In genomic region chr7:5045558-5046396, GRCh38 we compare ENCODE assay signal across 8 cellular contexts. TPM values are rescaled to one million over a fixed set of nuclear protein-coding genes. Genes with fewer than 3 reads are reported as not detected.
DNase-seq lines count a peak whose midpoint lies in the region; ATAC-seq lines count a peak whose summit lies in the region.

Gene RBAK (plus strand): TSS chr7:5045860. CDS start chr7:5048077, 2,217 bp downstream.

- H3K27ac Mint-ChIP-seq in activated CD4-positive, alpha-beta T cell treated with anti-CD3 and anti-CD28 coated beads, Interleukin-2, amount 10 ng/mL, durations not matched to agents 7 days and 5 days = peak within 1 kb of the TSS; percentile 93

- no peaks in the 10 kb centered on the region for H3K27me3 Mint-ChIP-seq in activated CD4-positive, alpha-beta T cell treated with anti-CD3 and anti-CD28 coated beads, Interleukin-2, amount 10 ng/mL, durations not matched to agents 7 days and 5 days

- CTCF ChIA-PET in activated CD4-positive, alpha-beta T cell treated with anti-CD3 and anti-CD28 coated beads, Interleukin-2, amount 10 ng/mL, durations not matched to agents 7 days and 5 days (lab: Charles Lee) = interaction anchor here (0.5 to 1.7 kb wide), 4 partner anchors 10 to 757 kb away, joined by 3 to 5 read pairs (median 4); no protein-coding TSS in a partner anchor

- ATAC-seq in GM19328 (IDR thresholded peaks at IDR 0.05; ENCODE audit: unreplicated experiment) (peak; percentile 99), HG03469 (IDR thresholded peaks at IDR 0.05; ENCODE audit: unreplicated experiment) (peak; percentile 99), left lobe of liver (peak; percentile 99)

- H3K4me3 Mint-ChIP-seq in activated CD4-positive, alpha-beta T cell treated with anti-CD3 and anti-CD28 coated beads, Interleukin-2, amount 10 ng/mL, durations not matched to agents 7 days and 5 days = peak within 1 kb of the TSS; percentile 92

- peaks cover 47% of the 10 kb centered on the region for H3K4me1 Mint-ChIP-seq in activated CD4-positive, alpha-beta T cell treated with anti-CD3 and anti-CD28 coated beads, Interleukin-2, amount 10 ng/mL, durations not matched to agents 7 days and 5 days

- H3K9me3 Mint-ChIP-seq in activated CD4-positive, alpha-beta T cell treated with anti-CD3 and anti-CD28 coated beads, Interleukin-2, amount 10 ng/mL, durations not matched to agents 7 days and 5 days = peaks cover 13% of the 10 kb centered on the region

- peaks cover 44% of the 10 kb centered on the region for H3K36me3 Mint-ChIP-seq in activated CD4-positive, alpha-beta T cell treated with anti-CD3 and anti-CD28 coated beads, Interleukin-2, amount 10 ng/mL, durations not matched to agents 7 days and 5 days (ENCODE audit: low read depth)

- DNase-seq in C1 segment of cervical spinal cord (lab: John Stamatoyannopoulos, UW) (peak; percentile 41 to 96 (median 90)), NCI-H69 (lab: John Stamatoyannopoulos, UW) (peak; percentile 96), cortex of kidney (lab: John Stamatoyannopoulos, UW) (peak; percentile 35), left lobe of liver (ENCODE audit: low spot score) (peak; percentile 97)
- peak; percentile 90 for DNase-seq in activated CD4-positive, alpha-beta T cell treated with anti-CD3 and anti-CD28 coated beads, Interleukin-2, amount 10 ng/mL, durations not matched to agents 7 days and 5 days
- peak; percentile 89 to 90 for DNase-seq in stimulated activated CD4-positive, alpha-beta T cell treated with anti-CD3 and anti-CD28 coated beads, Interleukin-2, amount 100 ng/mL, for 24 hours

- POLR2A ChIA-PET in activated CD4-positive, alpha-beta T cell treated with anti-CD3 and anti-CD28 coated beads, Interleukin-2, amount 10 ng/mL, durations not matched to agents 7 days and 5 days (lab: Charles Lee) = interaction anchor here (0.8 kb wide), 1 partner anchor 72 kb away, joined by 3 read pairs; no protein-coding TSS in a partner anchor

RNA-seq across cellular contexts. Expression of gene RBAK, which starts in this region (rescaled TPM):
- total RNA-seq in activated CD4-positive, alpha-beta T cell treated with anti-CD3 and anti-CD28 coated beads, Interleukin-2, amount 10 ng/mL, durations not matched to agents 7 days and 5 days = 10 to 100 TPM; 15.7 to 16.1 TPM
- 4.7 TPM for total RNA-seq in left lobe of liver

Comparison
In these comparisons a context has a peak if more than half of its experiments do, and no peak if none do; other contexts are left out.
1. Peak in every context shown above with its lines: DNase-seq and ATAC-seq.
2. DNase-seq: peak in every context shown above with its lines; median percentile 97 in left lobe of liver; 96 in NCI-H69; 90 in activated CD4-positive, alpha-beta T cell treated with anti-CD3 and anti-CD28 coated beads, Interleukin-2, amount 10 ng/mL, durations not matched to agents 7 days and 5 days; 90 in C1 segment of cervical spinal cord; 90 in stimulated activated CD4-positive, alpha-beta T cell treated with anti-CD3 and anti-CD28 coated beads, Interleukin-2, amount 100 ng/mL, for 24 hours; 35 in cortex of kidney.